14 cellular contexts compared by ENCODE assay signal in genomic region chr10:99994801-99995200, GRCh38. TPM values are rescaled to one million over a fixed set of nuclear protein-coding genes. Genes with fewer than 3 reads are reported as not detected.
DNase-seq lines count a peak whose midpoint lies in the region; ATAC-seq and TF ChIP-seq lines count a peak whose summit lies in the region.
"Had no signal": no experiment of that assay in that cellular context is flagged by ENCODE, and none has a peak within 500 bp of the region (broad histone marks: within the 10 kb centered on the region; RNA-seq: fewer than 3 reads in every experiment).

No MANE protein-coding gene starts in this region.

- H3K27me3 ChIP-seq in GM23248 (replicated peaks; ENCODE audit: insufficient read depth) (no peaks in the 10 kb centered on the region), mesenchymal stem cell (ENCODE audit: control insufficient read depth in 1 of 2, insufficient read depth in 1 of 2, low read length in 2 of 2) (no peaks in the 10 kb centered on the region), spleen (replicated peaks in 1 of 7) (no peaks in the 10 kb centered on the region), Caco-2 (replicated peaks; ENCODE audit: control insufficient read depth, insufficient read depth, low read length) (no peaks in the 10 kb centered on the region)

- TF ChIP-seq POLR2A in spleen (IDR thresholded peaks at IDR 0.05) = no peak
- no peak for TF ChIP-seq POLR2A in lower leg skin (IDR thresholded peaks at IDR 0.05)

- no peaks in the 10 kb centered on the region for H3K36me3 Mint-ChIP-seq in activated CD8-positive, alpha-beta T cell treated with anti-CD3 and anti-CD28 coated beads for 36 hours (ENCODE audit: low read depth)
- peaks cover 6% of the 10 kb centered on the region for H3K36me3 Mint-ChIP-seq in Caco-2 (ENCODE audit: insufficient read depth, unreplicated experiment)

- peak overlapping the region; percentile 67 for H3K27ac ChIP-seq in GM23248
- no peak overlapping the region for H3K27ac ChIP-seq in mesenchymal stem cell (ENCODE audit: low read length, poor library complexity, severe bottlenecking)
- H3K27ac ChIP-seq in spleen = peak overlapping the region in 7 of 8 donors; percentile 62 to 84 (median 71)

- no peak overlapping the region for H3K14ac ChIP-seq in mesenchymal stem cell (ENCODE audit: low read length in 2 of 2)

- intact Hi-C loops in activated CD8-positive, alpha-beta T cell treated with anti-CD3 and anti-CD28 coated beads for 36 hours (cut with micrococcal nuclease) = no loop called here
- intact Hi-C loops in spleen (cut with DNase I; ENCODE audit: low total_unique reads) (no loop called here), Caco-2 (cut with micrococcal nuclease; ENCODE audit: unreplicated experiment) (no loop called here), lower leg skin (cut with DNase I; ENCODE audit: low total_unique reads) (no loop called here)

- H3K4me3 Mint-ChIP-seq in activated CD8-positive, alpha-beta T cell treated with anti-CD3 and anti-CD28 coated beads for 36 hours = no peak overlapping the region
- H3K4me3 Mint-ChIP-seq in Caco-2 (ENCODE audit: unreplicated experiment) = no peak overlapping the region
- H3K4me3 Mint-ChIP-seq: central memory CD8-positive, alpha-beta T cell; H9 had no signal

- no peak for TF ChIP-seq CTCF in activated CD8-positive, alpha-beta T cell treated with anti-CD3 and anti-CD28 coated beads for 36 hours (IDR thresholded peaks at IDR 0.05)
- TF ChIP-seq CTCF in spleen (IDR thresholded peaks at IDR 0.05 in 8 of 11, conservative IDR thresholded peaks at IDR 0.05 in 3 of 11) (no peak), Caco-2 (IDR thresholded peaks at IDR 0.05; ENCODE audit: insufficient read depth in 1 of 2, low read depth in 1 of 2, low read length in 1 of 2, severe bottlenecking in 1 of 2, unreplicated experiment in 1 of 2) (no peak), lower leg skin (IDR thresholded peaks at IDR 0.05) (no peak)

- no peak for DNase-seq in GM23248
- DNase-seq in activated CD8-positive, alpha-beta T cell treated with anti-CD3 and anti-CD28 coated beads for 36 hours = no peak
- no peak for DNase-seq in mesenchymal stem cell
- DNase-seq in spleen = no peak
- DNase-seq in NCI-H526 treated with DMSO at 0.1 percent for 48 hours (lab: John Stamatoyannopoulos, UW) = no peak
- DNase-seq in Caco-2 = no peak
- no peak for DNase-seq in NCI-H1092 treated with DMSO at 0.1 percent for 48 hours (lab: John Stamatoyannopoulos, UW)
- no peak for DNase-seq in lower leg skin (ENCODE audit: low spot score in 2 of 2)
- DNase-seq: H9, NCI-H2081 treated with DMSO at 0.1 percent for 48 hours had no signal

- no peak overlapping the region for H4K8ac ChIP-seq in mesenchymal stem cell (ENCODE audit: low read length)

- H4K20me1 ChIP-seq in GM23248 (ENCODE audit: insufficient read depth) = no peaks in the 10 kb centered on the region

- no peak overlapping the region for H2BK120ac ChIP-seq in mesenchymal stem cell (ENCODE audit: low read depth, low read length)

- H2AK5ac ChIP-seq in mesenchymal stem cell (ENCODE audit: low read length, severe bottlenecking) = no peak overlapping the region

- H3K4me2 ChIP-seq in GM23248 (ENCODE audit: unreplicated experiment) (peak overlapping the region; percentile 31), mesenchymal stem cell (ENCODE audit: low read length, poor library complexity, severe bottlenecking) (no peak overlapping the region)

- H3K36me3 ChIP-seq in GM23248 (ENCODE audit: low read depth) (peaks cover 13% of the 10 kb centered on the region; the same call in 1 of the 2 replicates), mesenchymal stem cell (ENCODE audit: control insufficient read depth in 1 of 2, insufficient read depth in 2 of 2, low read depth in 1 of 2, low read length in 2 of 2) (peaks cover 3 to 34% of the 10 kb centered on the region in 2 experiments), spleen (peaks cover 0 to 8% (median 0%) of the 10 kb centered on the region in 6 donors), Caco-2 (ENCODE audit: control insufficient read depth, insufficient read depth, low read length) (no peaks in the 10 kb centered on the region)

- H3K9ac ChIP-seq in GM23248 (peak overlapping the region; percentile 41), mesenchymal stem cell (ENCODE audit: low read length) (peak overlapping the region; percentile 42)

- H2AFZ ChIP-seq in GM23248 = no peak overlapping the region
- no peak overlapping the region for H2AFZ ChIP-seq in mesenchymal stem cell (ENCODE audit: low read depth, low read length)

- no peaks in the 10 kb centered on the region for H3K79me1 ChIP-seq in mesenchymal stem cell (replicated peaks; ENCODE audit: low read length, poor library complexity, severe bottlenecking)

- BruUV-seq in Caco-2 (replicated peaks; lab: Mats Ljungman, UMichigan) = no TSS peak

- in situ Hi-C loops in GM23248 (cut with MboI) = no loop called here

- no peak overlapping the region for H4K91ac ChIP-seq in mesenchymal stem cell (ENCODE audit: low read length)

- H3K27ac Mint-ChIP-seq in activated CD8-positive, alpha-beta T cell treated with anti-CD3 and anti-CD28 coated beads for 36 hours = peak overlapping the region; percentile 34
- H3K27ac Mint-ChIP-seq in Caco-2 (ENCODE audit: unreplicated experiment) = no peak overlapping the region
- H3K27ac Mint-ChIP-seq: H9 had no signal

- H3F3A ChIP-seq in GM23248 (ENCODE audit: insufficient read depth) = peaks cover 35% of the 10 kb centered on the region

- no peak overlapping the region for H2BK5ac ChIP-seq in mesenchymal stem cell (ENCODE audit: low read depth, low read length, poor library complexity, severe bottlenecking)

- peaks cover 100% of the 10 kb centered on the region for H3K79me2 ChIP-seq in GM23248 (ENCODE audit: insufficient read depth)

- no peaks in the 10 kb centered on the region for H3K27me3 Mint-ChIP-seq in activated CD8-positive, alpha-beta T cell treated with anti-CD3 and anti-CD28 coated beads for 36 hours
- no peaks in the 10 kb centered on the region for H3K27me3 Mint-ChIP-seq in Caco-2 (ENCODE audit: insufficient read depth, unreplicated experiment)
- H3K27me3 Mint-ChIP-seq: central memory CD8-positive, alpha-beta T cell had no signal

- H3K9me2 ChIP-seq in GM23248 (ENCODE audit: insufficient read depth) = no peaks in the 10 kb centered on the region

- H3K18ac ChIP-seq in mesenchymal stem cell (ENCODE audit: low read depth in 1 of 2, low read length in 2 of 2) = peak overlapping the region in 1 of 2 experiments; percentile 50

- peak overlapping the region in 1 of 2 experiments; percentile 59 for H2BK12ac ChIP-seq in mesenchymal stem cell (ENCODE audit: low read length in 2 of 2)

- H2BK15ac ChIP-seq in mesenchymal stem cell (ENCODE audit: low read depth, poor library complexity, severe bottlenecking) = no peak overlapping the region

- H3K4ac ChIP-seq in mesenchymal stem cell (ENCODE audit: low read depth in 1 of 2, low read length in 2 of 2) = peak overlapping the region in 1 of 2 experiments; percentile 61

- POLR2A ChIA-PET in activated CD8-positive, alpha-beta T cell treated with anti-CD3 and anti-CD28 coated beads for 36 hours (lab: Charles Lee) = interaction anchor here (2.2 kb wide), 1 partner anchor 15 kb away, joined by 5 read pairs; the partner anchor contains the start of gene DNMBP
- POLR2A ChIA-PET in Caco-2 (lab: Charles Lee) = no interaction called here

- no peak overlapping the region for H3K23ac ChIP-seq in mesenchymal stem cell (ENCODE audit: low read length in 2 of 2)

- no peaks in the 10 kb centered on the region for H3K9me3 Mint-ChIP-seq in activated CD8-positive, alpha-beta T cell treated with anti-CD3 and anti-CD28 coated beads for 36 hours
- H3K9me3 Mint-ChIP-seq in Caco-2 (ENCODE audit: unreplicated experiment) = no peaks in the 10 kb centered on the region
- H3K9me3 Mint-ChIP-seq: activated naive CD4-positive, alpha-beta T cell treated with anti-CD3 and anti-CD28 coated beads, Interleukin-2, amount 50 U/mL, for 72 hours; CD8-positive, alpha-beta memory T cell; central memory CD8-positive, alpha-beta T cell; H9 had no signal

- H3K4me3 ChIP-seq in GM23248 = no peak overlapping the region
- no peak overlapping the region for H3K4me3 ChIP-seq in mesenchymal stem cell (ENCODE audit: insufficient read depth in 1 of 2, low read depth in 1 of 2, low read length in 2 of 2)
- H3K4me3 ChIP-seq in spleen = peak overlapping the region in 1 of 8 donors; percentile 54
- H3K4me3 ChIP-seq in Caco-2 (ENCODE audit: low read depth, low read length) = no peak overlapping the region
- no peak overlapping the region for H3K4me3 ChIP-seq in lower leg skin (ENCODE audit: low read depth, poor library complexity, severe bottlenecking)
- H3K4me3 ChIP-seq: lung had no signal

- H3K4me1 ChIP-seq in GM23248 (ENCODE audit: insufficient read depth) = peaks cover 38% of the 10 kb centered on the region
- H3K4me1 ChIP-seq in mesenchymal stem cell (ENCODE audit: control insufficient read depth, insufficient read depth, low read depth, low read length) = peaks cover 12% of the 10 kb centered on the region
- H3K4me1 ChIP-seq in spleen = peaks cover 10 to 54% (median 36%) of the 10 kb centered on the region in 6 donors
- H3K4me1 ChIP-seq in Caco-2 = 0 out of 2 replicates have a peak, but pooled peaks cover 6% of the 10 kb centered on the region

- WGBS in GM23248 (ENCODE audit: low coverage in 1 of 2, low lambda C conversion rate in 2 of 2, missing lambda C conversion rate in 2 of 2), 2 experiments = 89 to 92% methylated on average over 5 of the region's 5 CpGs
- 89% methylated on average over 5 of the region's 5 CpGs for WGBS in mesenchymal stem cell
- WGBS in spleen, 5 donors = 73 to 95% (median 91%) methylated on average over 5 of the region's 5 CpGs
- WGBS in lower leg skin, 2 donors = 87 to 93% methylated on average over 5 of the region's 5 CpGs

- no peak for ATAC-seq in activated CD8-positive, alpha-beta T cell treated with anti-CD3 and anti-CD28 coated beads for 36 hours

- H3K4me1 Mint-ChIP-seq in activated CD8-positive, alpha-beta T cell treated with anti-CD3 and anti-CD28 coated beads for 36 hours (ENCODE audit: low read depth) = peaks cover 18% of the 10 kb centered on the region
- peaks cover 8% of the 10 kb centered on the region for H3K4me1 Mint-ChIP-seq in Caco-2 (ENCODE audit: low read depth, unreplicated experiment)

- CTCF ChIA-PET in activated CD8-positive, alpha-beta T cell treated with anti-CD3 and anti-CD28 coated beads for 36 hours (lab: Charles Lee) = interaction anchor here (0.6 to 8.3 kb wide), 6 partner anchors 13 to 538 kb away, joined by 3 to 83 read pairs (median 3); partner anchors contain the start of gene DNMBP
- CTCF ChIA-PET in Caco-2 (lab: Charles Lee) = interaction anchor here (0.7 to 1.4 kb wide), 2 partner anchors 15 to 56 kb away, joined by 4 read pairs; partner anchors contain the start of gene DNMBP

- H3K9me3 ChIP-seq in GM23248 (ENCODE audit: low read depth) (no peaks in the 10 kb centered on the region), mesenchymal stem cell (ENCODE audit: control insufficient read depth, low read length) (no peaks in the 10 kb centered on the region), spleen (no peaks in the 10 kb centered on the region), Caco-2 (no peaks in the 10 kb centered on the region)

RNA-seq across cellular contexts. Expression of gene DNMBP, which starts 14.9 kb away (rescaled TPM):
- total RNA-seq in GM23248 (2014; rRNA removed; shearing (Covaris generic)) = 18.5 and 22.4 TPM in 2 replicates
- 12.4 and 12.6 TPM in 2 replicates for polyA plus RNA-seq in GM23248 (2016; fragmentation: Nextera tagmentation; extraction: Ambion mirVana)
- 1 to 10 TPM; 2.6 to 2.9 TPM for total RNA-seq in activated CD8-positive, alpha-beta T cell treated with anti-CD3 and anti-CD28 coated beads for 36 hours
- 15.3 TPM for polyA plus RNA-seq in mesenchymal stem cell (2013, experiment 1 of 2)
- 14.3 TPM for polyA plus RNA-seq in mesenchymal stem cell (2013, experiment 2 of 2)
- 10 to 100 TPM; 15.3 to 19.5 (median 16.9) TPM for total RNA-seq in spleen
- 1 to 10 TPM; 4.6 to 8.9 (median 6.3) TPM for polyA plus RNA-seq in spleen
- total RNA-seq in Caco-2 (2022) = 30.6 and 31.0 TPM in 2 replicates
- 10 to 100 TPM; 39.8 to 78.0 (median 61.9) TPM for total RNA-seq in lower leg skin
